Comparison of ENCODE assay signal across 8 cellular contexts in genomic region chr22:15651954-15652353, GRCh38. TPM values are rescaled to one million over a fixed set of nuclear protein-coding genes. Genes with fewer than 3 reads are reported as not detected.
"Had no signal": no experiment of that assay in that cellular context is flagged by ENCODE, and none has a peak within 500 bp of the region (broad histone marks: within the 10 kb centered on the region; RNA-seq: fewer than 3 reads in every experiment).

No MANE protein-coding gene starts in this region.

RNA-seq across cellular contexts. Expression of gene POTEH, which starts 37.9 kb away (rescaled TPM):
- total RNA-seq: PC-3, PC-9, Right ventricle myocardium inferior, Right ventricle myocardium superior, SJCRH30, SJSA1, SK-MEL-5, T-cell had no signal
